8 cellular contexts compared by ENCODE assay signal in genomic region chr13:43023244-43023931, GRCh38. TPM values are rescaled to one million over a fixed set of nuclear protein-coding genes. Genes with fewer than 3 reads are reported as not detected.
DNase-seq lines count a peak whose midpoint lies in the region; TF ChIP-seq lines count a peak whose summit lies in the region.

Gene DNAJC15, plus strand, starts transcription at chr13:43023586. Its CDS starts 41 bp downstream, at chr13:43023627.

- POLR2A ChIA-PET in GM10248 (lab: Yijun Ruan, JAX), result interaction anchor here (0.6 to 0.7 kb wide), 2 partner anchors 31 to 1933 kb away, joined by 3 to 5 read pairs; no protein-coding TSS in a partner anchor
- POLR2A ChIA-PET in HEK293 (lab: Yijun Ruan, JAX), result no interaction called here

- H3K27me3 ChIP-seq in liver (ENCODE audit: control insufficient read depth in 4 of 4, insufficient read depth in 4 of 4, low read length in 3 of 4), result no peaks in the 10 kb centered on the region

- TF ChIP-seq CTCF in GM10248 (IDR thresholded peaks at IDR 0.05; ENCODE audit: control extremely low read depth, extremely low read depth, low read depth, missing control alignments) (peak; percentile 10), HEK293 (tag by site-specific recombination; IDR thresholded peaks at IDR 0.05) (no peak), liver (IDR thresholded peaks at IDR 0.05; ENCODE audit: low read depth, low read length, missing input control) (no peak)

- H3K27ac ChIP-seq in HEK293 (ENCODE audit: extremely low read depth, low read depth, low read length) (no peak within 1 kb of the TSS), liver (ENCODE audit: low read depth in 1 of 2, low read length in 2 of 2) (peak within 1 kb of the TSS; percentile 55 to 92)

- 9% methylated on average over 50 of the region's 50 CpGs for WGBS in liver

- peak within 1 kb of the TSS; percentile 39 to 80 for H3K9ac ChIP-seq in liver (ENCODE audit: low read depth in 1 of 2, low read length in 2 of 2)

- H3K4me3 ChIP-seq in HEK293 (ENCODE audit: low read depth, low read length), result peak within 1 kb of the TSS; percentile 1; the same call in 1 of the 2 replicates
- peak within 1 kb of the TSS; percentile 63 to 98 (median 81) for H3K4me3 ChIP-seq in liver (ENCODE audit: low read depth in 1 of 3, low read length in 3 of 3)

- peak; percentile 80 for DNase-seq in GM10248 (ENCODE audit: extremely low spot score)
- DNase-seq in NCI-H1048 (lab: John Stamatoyannopoulos, UW), result peak; percentile 9
- peak; percentile 49 to 50 for DNase-seq in activated CD4-positive, alpha-beta T cell treated with anti-CD3 and anti-CD28 coated beads, Interleukin-2, amount 50 U/mL, for 4 hours
- peak; percentile 30 to 87 for DNase-seq in dermis microvascular lymphatic vessel endothelial cell (ENCODE audit: low read depth in 2 of 2)
- peak; percentile 82 for DNase-seq in stimulated activated CD4-positive, alpha-beta T cell treated with anti-CD3 and anti-CD28 coated beads, Interleukin-4, amount 100 ng/mL, for 1 hour
- DNase-seq in NCI-H2107 (lab: John Stamatoyannopoulos, UW), result no peak

- CTCF ChIA-PET in GM10248 (lab: Yijun Ruan, JAX), result interaction anchor here (0.7 to 2.6 kb wide), 12 partner anchors 9 to 148 kb away, joined by 3 to 7 read pairs (median 4); no protein-coding TSS in a partner anchor
- CTCF ChIA-PET in HEK293 (lab: Yijun Ruan, JAX), result interaction anchor here (0.6 kb wide), 1 partner anchor 14 kb away, joined by 3 read pairs; no protein-coding TSS in a partner anchor

- TF ChIP-seq RAD21 in liver (IDR thresholded peaks at IDR 0.05), result peak; percentile 17 to 62

- H3K4me1 ChIP-seq in HEK293 (ENCODE audit: control insufficient read depth, insufficient read depth, low read length) (0 out of 2 replicates have a peak, but pooled peaks cover 3% of the 10 kb centered on the region), liver (ENCODE audit: control insufficient read depth in 4 of 4, insufficient read depth in 4 of 4, low read length in 3 of 4) (peaks cover 2 to 14% (median 11%) of the 10 kb centered on the region in 4 donors)

- H3K36me3 ChIP-seq in HEK293 (ENCODE audit: control insufficient read depth in 2 of 2, insufficient read depth in 1 of 2, low read length in 2 of 2) (no peaks in the 10 kb centered on the region), liver (ENCODE audit: control insufficient read depth in 4 of 4, insufficient read depth in 3 of 4, low read depth in 1 of 4, low read length in 3 of 4) (peaks cover 0 to 4% (median 0%) of the 10 kb centered on the region in 4 donors)

- H3K9me3 ChIP-seq in HEK293 (ENCODE audit: control insufficient read depth, insufficient read depth, low read depth, low read length), result no peaks in the 10 kb centered on the region
- no peaks in the 10 kb centered on the region for H3K9me3 ChIP-seq in liver (ENCODE audit: control insufficient read depth in 4 of 4, low read length in 3 of 4)

TF ChIP-seq in HEK293, 187 proteins besides CTCF, POLR2A, EP300 and RAD21:
- no peak for TF ChIP-seq ZBTB1 (tag by site-specific recombination; IDR thresholded peaks at IDR 0.05)

TF ChIP-seq in liver, 16 proteins besides CTCF, POLR2A, EP300 and RAD21:
- peak; percentile 93 to 96 for TF ChIP-seq EGR1 (IDR thresholded peaks at IDR 0.05; ENCODE audit: low read depth in 2 of 2)
- TF ChIP-seq, protein P1, sequence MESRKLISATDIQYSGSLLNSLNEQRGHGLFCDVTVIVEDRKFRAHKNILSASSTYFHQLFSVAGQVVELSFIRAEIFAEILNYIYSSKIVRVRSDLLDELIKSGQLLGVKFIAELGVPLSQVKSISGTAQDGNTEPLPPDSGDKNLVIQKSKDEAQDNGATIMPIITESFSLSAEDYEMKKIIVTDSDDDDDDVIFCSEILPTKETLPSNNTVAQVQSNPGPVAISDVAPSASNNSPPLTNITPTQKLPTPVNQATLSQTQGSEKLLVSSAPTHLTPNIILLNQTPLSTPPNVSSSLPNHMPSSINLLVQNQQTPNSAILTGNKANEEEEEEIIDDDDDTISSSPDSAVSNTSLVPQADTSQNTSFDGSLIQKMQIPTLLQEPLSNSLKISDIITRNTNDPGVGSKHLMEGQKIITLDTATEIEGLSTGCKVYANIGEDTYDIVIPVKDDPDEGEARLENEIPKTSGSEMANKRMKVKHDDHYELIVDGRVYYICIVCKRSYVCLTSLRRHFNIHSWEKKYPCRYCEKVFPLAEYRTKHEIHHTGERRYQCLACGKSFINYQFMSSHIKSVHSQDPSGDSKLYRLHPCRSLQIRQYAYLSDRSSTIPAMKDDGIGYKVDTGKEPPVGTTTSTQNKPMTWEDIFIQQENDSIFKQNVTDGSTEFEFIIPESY (IDR thresholded peaks at IDR 0.05), result peak; percentile 62
- peak; percentile 51 for TF ChIP-seq TAF1 (conservative IDR thresholded peaks at IDR 0.05)
- TF ChIP-seq NR2F2 (IDR thresholded peaks at IDR 0.05), result peak; percentile 72
- peak; percentile 15 for TF ChIP-seq ATF3 (IDR thresholded peaks at IDR 0.05)
- TF ChIP-seq JUND (IDR thresholded peaks at IDR 0.05), result peak; percentile 22 to 37
- peak; percentile 64 to 82 for TF ChIP-seq HNF4A (conservative IDR thresholded peaks at IDR 0.05)
- no peak for TF ChIP-seq FOXA1 (IDR thresholded peaks at IDR 0.05)
- TF ChIP-seq FOXA2 (IDR thresholded peaks at IDR 0.05), result no peak
- peak; percentile 90 for TF ChIP-seq YY1 (IDR thresholded peaks at IDR 0.05)
- TF ChIP-seq REST (IDR thresholded peaks at IDR 0.05), result no peak
- peak; percentile 77 to 89 for TF ChIP-seq RXRA (IDR thresholded peaks at IDR 0.05)
- peak; percentile 62 for TF ChIP-seq HNF4G (IDR thresholded peaks at IDR 0.05)
- no peak for TF ChIP-seq MAX (IDR thresholded peaks at IDR 0.05)
- TF ChIP-seq GABPA (IDR thresholded peaks at IDR 0.05 in 1 of 2, conservative IDR thresholded peaks at IDR 0.05 in 1 of 2), result no peak
- TF ChIP-seq SP1 (IDR thresholded peaks at IDR 0.05), result peak; percentile 64
TF ChIP-seq in liver: peak in this region for 11.

RNA-seq across cellular contexts. Expression of gene DNAJC15, which starts in this region (rescaled TPM):
- total RNA-seq in dermis microvascular lymphatic vessel endothelial cell, result 17.5 and 17.7 TPM in 2 replicates
- total RNA-seq in liver, result 10 to 100 TPM in 1 of 2 donors, 1 to 10 TPM in 1; 5.8 to 17.8 TPM
- 10 to 100 TPM; 10.2 to 55.4 TPM for polyA plus RNA-seq in liver
